ENCODE assay signal across 30 cellular contexts in genomic region chr2:46143401-46144132, GRCh38.
DNase-seq lines count a peak whose midpoint lies in the region; ATAC-seq and TF ChIP-seq lines count a peak whose summit lies in the region.
"Had no signal": no experiment of that assay in that cellular context is flagged by ENCODE, and none has a peak within 500 bp of the region (broad histone marks: within the 10 kb centered on the region; RNA-seq: fewer than 3 reads in every experiment).

No MANE protein-coding gene starts in this region.

- DNase-seq in Caco-2: no peak
- peak; percentile 7 for DNase-seq in GM23248
- DNase-seq in activated naive CD8-positive, alpha-beta T cell treated with anti-CD3 and anti-CD28 coated beads, Interleukin-2, amount 50 U/mL, for 24 hours: no peak
- DNase-seq in osteoblast (ENCODE audit: insufficient read length, low spot score, missing footprints): peak; percentile 73
- no peak for DNase-seq in T-helper 1 cell
- no peak for DNase-seq in activated CD4-positive, alpha-beta T cell treated with anti-CD3 and anti-CD28 coated beads for 4 hours
- no peak for DNase-seq in NCI-H510A treated with DMSO at 0.1 percent for 48 hours (lab: John Stamatoyannopoulos, UW)
- DNase-seq: activated CD4-positive, alpha-beta T cell treated with anti-CD3 and anti-CD28 coated beads, Interleukin-2, amount 50 U/mL, for 4 hours; activated CD4-positive, CD25-positive, alpha-beta regulatory T cell; caudate nucleus; COR-L47; DMS53; foreskin fibroblast; GOT3; KBM-7; NCI-H1417; NCI-H2081; NCI-H2227 treated with DMSO at 0.1 percent for 48 hours; NCI-H526 treated with DMSO at 0.1 percent for 48 hours; NK-92 treated with Interleukin-12 subunit alpha and Interleukin-12 subunit beta, amount 100 ng/mL, for 24 hours; right cardiac atrium; SK-N-SH; spleen; stimulated activated CD4-positive, alpha-beta T cell treated with anti-CD3 and anti-CD28 coated beads, Interleukin-2, amount 100 ng/mL, for 24 hours; tibial artery had no signal

- H3K4me3 Mint-ChIP-seq in Caco-2 (ENCODE audit: unreplicated experiment): no peak overlapping the region
- no peak overlapping the region for H3K4me3 Mint-ChIP-seq in activated naive CD8-positive, alpha-beta T cell treated with anti-CD3 and anti-CD28 coated beads, Interleukin-2, amount 50 U/mL, for 24 hours
- H3K4me3 Mint-ChIP-seq: activated T-helper 17 cell treated with anti-CD3 and anti-CD28 coated beads, Interleukin-2, amount 50 U/mL, for 72 hours; T-helper 1 cell treated with Interleukin-12 subunit alpha and Interleukin-12 subunit beta and Interleukin-4 antibody, amounts not matched to agents 30 μg/mL and 1 μg/mL, for 36 hours had no signal

- H2AFZ ChIP-seq in GM23248 (no peak overlapping the region), osteoblast (ENCODE audit: low read length) (no peak overlapping the region)

- H3K79me2 ChIP-seq in GM23248 (ENCODE audit: insufficient read depth) (no peaks in the 10 kb centered on the region), osteoblast (ENCODE audit: insufficient read depth, low read length) (no peaks in the 10 kb centered on the region)

- no peaks in the 10 kb centered on the region for H3K36me3 ChIP-seq in Caco-2 (ENCODE audit: control insufficient read depth, insufficient read depth, low read length)
- H3K36me3 ChIP-seq in GM23248 (ENCODE audit: low read depth): no peaks in the 10 kb centered on the region
- H3K36me3 ChIP-seq in osteoblast (ENCODE audit: insufficient read depth, low read length): no peaks in the 10 kb centered on the region

- POLR2A ChIA-PET in Caco-2 (lab: Charles Lee): no interaction called here

- TF ChIP-seq CTCF in Caco-2 (IDR thresholded peaks at IDR 0.05; ENCODE audit: insufficient read depth in 1 of 2, low read depth in 1 of 2, low read length in 1 of 2, severe bottlenecking in 1 of 2, unreplicated experiment in 1 of 2): no peak
- no peak for TF ChIP-seq CTCF in osteoblast (IDR thresholded peaks at IDR 0.05; ENCODE audit: extremely low read depth, low read depth, low read length)

- WGBS in GM23248 (ENCODE audit: low coverage in 1 of 2, low lambda C conversion rate in 2 of 2, missing lambda C conversion rate in 2 of 2), 2 experiments: 86 to 95% methylated on average over 9 of the region's 9 CpGs

- H3K36me3 Mint-ChIP-seq in Caco-2 (ENCODE audit: insufficient read depth, unreplicated experiment): no peaks in the 10 kb centered on the region
- H3K36me3 Mint-ChIP-seq in activated naive CD8-positive, alpha-beta T cell treated with anti-CD3 and anti-CD28 coated beads, Interleukin-2, amount 50 U/mL, for 24 hours (ENCODE audit: low read depth): peaks cover 4% of the 10 kb centered on the region
- H3K36me3 Mint-ChIP-seq: activated naive CD4-positive, alpha-beta T cell treated with anti-CD3 and anti-CD28 coated beads, Interleukin-2, amount 50 U/mL, for 72 hours had no signal

- H3K4me3 ChIP-seq in Caco-2 (ENCODE audit: low read depth, low read length) (no peak overlapping the region), GM23248 (no peak overlapping the region), osteoblast (ENCODE audit: insufficient read depth, low read length) (no peak overlapping the region)
- H3K4me3 ChIP-seq: BLaER1 treated with 17β-estradiol and CSF1 and Interleukin-3, amounts not matched to agents 10 nM and 100 nM; esophagus muscularis mucosa; spleen; tibial artery had no signal

- peak overlapping the region; percentile 51 for H3K27ac Mint-ChIP-seq in Caco-2 (ENCODE audit: unreplicated experiment)
- H3K27ac Mint-ChIP-seq in activated naive CD8-positive, alpha-beta T cell treated with anti-CD3 and anti-CD28 coated beads, Interleukin-2, amount 50 U/mL, for 24 hours: peak overlapping the region; percentile 9
- H3K27ac Mint-ChIP-seq: activated T-helper 17 cell treated with anti-CD3 and anti-CD28 coated beads, Interleukin-2, amount 50 U/mL, for 72 hours; T-helper 1 cell treated with Interleukin-12 subunit alpha and Interleukin-12 subunit beta and Interleukin-4 antibody, amounts not matched to agents 30 μg/mL and 1 μg/mL, for 36 hours had no signal

- no peaks in the 10 kb centered on the region for H3F3A ChIP-seq in GM23248 (ENCODE audit: insufficient read depth)

- BruUV-seq in Caco-2 (replicated peaks; lab: Mats Ljungman, UMichigan): no TSS peak

- no peaks in the 10 kb centered on the region for H3K27me3 Mint-ChIP-seq in Caco-2 (ENCODE audit: insufficient read depth, unreplicated experiment)
- H3K27me3 Mint-ChIP-seq in activated naive CD8-positive, alpha-beta T cell treated with anti-CD3 and anti-CD28 coated beads, Interleukin-2, amount 50 U/mL, for 24 hours: no peaks in the 10 kb centered on the region
- H3K27me3 Mint-ChIP-seq: activated T-helper 17 cell treated with anti-CD3 and anti-CD28 coated beads, Interleukin-2, amount 50 U/mL, for 72 hours had no signal

- H3K4me1 ChIP-seq in Caco-2 (peaks cover 13% of the 10 kb centered on the region), GM23248 (ENCODE audit: insufficient read depth) (no peaks in the 10 kb centered on the region), osteoblast (ENCODE audit: insufficient read depth, low read length) (peaks cover 6% of the 10 kb centered on the region)
- H3K4me1 ChIP-seq: tibial artery had no signal

- CTCF ChIA-PET in Caco-2 (lab: Charles Lee): interaction anchor here (0.6 kb wide), 1 partner anchor 123 kb away, joined by 3 read pairs; no protein-coding TSS in a partner anchor

- H3K27me3 ChIP-seq in Caco-2 (replicated peaks; ENCODE audit: control insufficient read depth, insufficient read depth, low read length): no peaks in the 10 kb centered on the region
- no peaks in the 10 kb centered on the region for H3K27me3 ChIP-seq in GM23248 (replicated peaks; ENCODE audit: insufficient read depth)
- no peaks in the 10 kb centered on the region for H3K27me3 ChIP-seq in osteoblast (ENCODE audit: insufficient read depth, low read length)
- H3K27me3 ChIP-seq: BLaER1 treated with 17β-estradiol and CSF1 and Interleukin-3, amounts not matched to agents 10 nM and 100 nM; esophagus muscularis mucosa; spleen; tibial artery had no signal

- no peaks in the 10 kb centered on the region for H3K9me3 Mint-ChIP-seq in Caco-2 (ENCODE audit: unreplicated experiment)
- no peaks in the 10 kb centered on the region for H3K9me3 Mint-ChIP-seq in activated naive CD8-positive, alpha-beta T cell treated with anti-CD3 and anti-CD28 coated beads, Interleukin-2, amount 50 U/mL, for 24 hours
- H3K9me3 Mint-ChIP-seq: activated naive CD4-positive, alpha-beta T cell treated with anti-CD3 and anti-CD28 coated beads, Interleukin-2, amount 50 U/mL, for 72 hours; activated T-helper 17 cell treated with anti-CD3 and anti-CD28 coated beads, Interleukin-2, amount 50 U/mL, for 72 hours; T-helper 1 cell treated with Interleukin-12 subunit alpha and Interleukin-12 subunit beta and Interleukin-4 antibody, amounts not matched to agents 30 μg/mL and 1 μg/mL, for 36 hours had no signal

- intact Hi-C loops in Caco-2 (cut with micrococcal nuclease; ENCODE audit: unreplicated experiment): loop anchor here (2.0 kb wide), 1 partner anchor 21 kb away; no protein-coding TSS in a partner anchor

- peak; percentile 34 for ATAC-seq in activated naive CD8-positive, alpha-beta T cell treated with anti-CD3 and anti-CD28 coated beads, Interleukin-2, amount 50 U/mL, for 24 hours
- ATAC-seq: right cardiac atrium had no signal

- no peak overlapping the region for H3K4me2 ChIP-seq in GM23248 (ENCODE audit: unreplicated experiment)
- no peak overlapping the region for H3K4me2 ChIP-seq in osteoblast (ENCODE audit: insufficient read depth, low read length)
- H3K4me2 ChIP-seq: SK-N-SH had no signal

- in situ Hi-C loops in GM23248 (cut with MboI): no loop called here

- no peaks in the 10 kb centered on the region for H4K20me1 ChIP-seq in GM23248 (ENCODE audit: insufficient read depth)
- H4K20me1 ChIP-seq in osteoblast (ENCODE audit: insufficient read depth, low read length): no peaks in the 10 kb centered on the region

- H3K9ac ChIP-seq in GM23248: no peak overlapping the region
- H3K9ac ChIP-seq: BLaER1 treated with 17β-estradiol and CSF1 and Interleukin-3, amounts not matched to agents 10 nM and 100 nM; SK-N-SH had no signal

- peaks cover 14% of the 10 kb centered on the region for H3K4me1 Mint-ChIP-seq in Caco-2 (ENCODE audit: low read depth, unreplicated experiment)
- peaks cover 40% of the 10 kb centered on the region for H3K4me1 Mint-ChIP-seq in activated naive CD8-positive, alpha-beta T cell treated with anti-CD3 and anti-CD28 coated beads, Interleukin-2, amount 50 U/mL, for 24 hours

- no peaks in the 10 kb centered on the region for H3K9me2 ChIP-seq in GM23248 (ENCODE audit: insufficient read depth)
- H3K9me2 ChIP-seq: SK-N-SH had no signal

- H3K27ac ChIP-seq in GM23248 (no peak overlapping the region), osteoblast (ENCODE audit: low read depth, low read length) (no peak overlapping the region)
- H3K27ac ChIP-seq: BLaER1 treated with 17β-estradiol and CSF1 and Interleukin-3, amounts not matched to agents 10 nM and 100 nM; esophagus muscularis mucosa; spleen; tibial artery had no signal

- no peaks in the 10 kb centered on the region for H3K9me3 ChIP-seq in Caco-2
- no peaks in the 10 kb centered on the region for H3K9me3 ChIP-seq in GM23248 (ENCODE audit: low read depth)
- H3K9me3 ChIP-seq in osteoblast (ENCODE audit: low read depth, low read length): no peaks in the 10 kb centered on the region
- H3K9me3 ChIP-seq: BLaER1 treated with 17β-estradiol and CSF1 and Interleukin-3, amounts not matched to agents 10 nM and 100 nM; esophagus muscularis mucosa; SK-N-SH; spleen; tibial artery had no signal

Comparison
In these comparisons a context has a peak if more than half of its experiments do, and no peak if none do; other contexts are left out.
1. DNase-seq: peak in GM23248 (single experiment) and osteoblast (single experiment); none in Caco-2 (0 of 2), activated naive CD8-positive, alpha-beta T cell treated with anti-CD3 and anti-CD28 coated beads, Interleukin-2, amount 50 U/mL, for 24 hours (single experiment), T-helper 1 cell (0 of 5), activated CD4-positive, alpha-beta T cell treated with anti-CD3 and anti-CD28 coated beads for 4 hours (0 of 2) and NCI-H510A treated with DMSO at 0.1 percent for 48 hours (single experiment).